Comparison of ENCODE assay signal across 20 cellular contexts in genomic region chr1:40662151-40662550, GRCh38. TPM values are rescaled to one million over a fixed set of nuclear protein-coding genes. Genes with fewer than 3 reads are reported as not detected.
DNase-seq lines count a peak whose midpoint lies in the region; ATAC-seq and TF ChIP-seq lines count a peak whose summit lies in the region.
"Had no signal": no experiment of that assay in that cellular context is flagged by ENCODE, and none has a peak within 500 bp of the region (broad histone marks: within the 10 kb centered on the region; RNA-seq: fewer than 3 reads in every experiment).

No MANE protein-coding gene starts in this region.

- H3K27ac ChIP-seq in trophoblast cell (ENCODE audit: low read depth, low read length) (no peak overlapping the region), lower lobe of right lung (no peak overlapping the region)
- H3K27ac ChIP-seq: WERI-Rb-1 had no signal

- H2BK5ac ChIP-seq in trophoblast cell (ENCODE audit: low read depth, low read length, poor library complexity): no peak overlapping the region

- no peak overlapping the region for H3K4me2 ChIP-seq in trophoblast cell (ENCODE audit: low read length)

- H3K23ac ChIP-seq in trophoblast cell (ENCODE audit: low read length): no peak overlapping the region

- peaks cover 32% of the 10 kb centered on the region for H3K4me1 Mint-ChIP-seq in chondrocyte (ENCODE audit: low read depth)

- no peak overlapping the region for H4K8ac ChIP-seq in trophoblast cell (ENCODE audit: low read depth, low read length)

- no peak overlapping the region for H2AK5ac ChIP-seq in trophoblast cell (ENCODE audit: low read length)

- DNase-seq in ELR (ENCODE audit: low read depth) (peak; percentile 27), NCI-H226 (peak; percentile 57), chondrocyte (ENCODE audit: low spot score) (no peak), trophoblast cell (peak; percentile 12 to 14), EL (no peak), HAP-1 (ENCODE audit: low spot score in 2 of 2) (no peak), lower lobe of right lung (no peak)
- DNase-seq: activated naive CD4-positive, alpha-beta T cell; activated T-cell treated with anti-CD3 and anti-CD28 coated beads for 4 hours; CD8-positive, alpha-beta T cell; DMS79; MM.1S; naive B cell; NCI-H146; posterior cingulate gyrus; SIG-M5; WERI-Rb-1 had no signal

- H3K27me3 ChIP-seq in trophoblast cell (ENCODE audit: insufficient read depth, low read length) (no peaks in the 10 kb centered on the region), HAP-1 (ENCODE audit: low read depth) (no peaks in the 10 kb centered on the region), lower lobe of right lung (ENCODE audit: low read depth) (no peaks in the 10 kb centered on the region)

- H2AFZ ChIP-seq in trophoblast cell (ENCODE audit: insufficient read depth, low read length, poor library complexity): no peak overlapping the region

- peaks cover 3% of the 10 kb centered on the region for H3K36me3 Mint-ChIP-seq in chondrocyte (ENCODE audit: low read depth)
- H3K36me3 Mint-ChIP-seq: CD8-positive, alpha-beta T cell; memory B cell; naive B cell had no signal

- H3K9me3 ChIP-seq in trophoblast cell (ENCODE audit: insufficient read depth, low read depth, low read length) (peaks cover 3% of the 10 kb centered on the region), HAP-1 (no peaks in the 10 kb centered on the region), lower lobe of right lung (no peaks in the 10 kb centered on the region)

- WGBS in trophoblast cell (ENCODE audit: extremely low coverage, insufficient coverage, insufficient read length): no CpG with 5 or more reads among the region's 6 CpGs

- no peak overlapping the region for H3K4ac ChIP-seq in trophoblast cell (ENCODE audit: low read depth, low read length)

- ATAC-seq in GM18868 (IDR thresholded peaks at IDR 0.05; ENCODE audit: unreplicated experiment) (no peak), lower lobe of right lung (no peak)
- ATAC-seq: CD8-positive, alpha-beta T cell had no signal

- H3K27me3 Mint-ChIP-seq in chondrocyte (ENCODE audit: low read depth): no peaks in the 10 kb centered on the region
- H3K27me3 Mint-ChIP-seq: memory B cell, naive B cell had no signal

- H4K12ac ChIP-seq in trophoblast cell (ENCODE audit: low read depth, low read length): no peak overlapping the region

- H3K18ac ChIP-seq in trophoblast cell (ENCODE audit: low read length): no peak overlapping the region

- intact Hi-C loops in lower lobe of right lung (cut with DNase I): no loop called here

- H3K4me3 ChIP-seq in trophoblast cell (ENCODE audit: low read depth, low read length): no peak overlapping the region
- no peak overlapping the region for H3K4me3 ChIP-seq in HAP-1
- no peak overlapping the region for H3K4me3 ChIP-seq in lower lobe of right lung

- no peak overlapping the region for H3K14ac ChIP-seq in trophoblast cell (ENCODE audit: low read length)

- H4K91ac ChIP-seq in trophoblast cell (ENCODE audit: low read depth, low read length): no peak overlapping the region

- H3K4me1 ChIP-seq in trophoblast cell (ENCODE audit: control insufficient read depth in 1 of 2, insufficient read depth in 2 of 2, low read length in 2 of 2): peaks cover 0 to 11% of the 10 kb centered on the region in 2 experiments
- peaks cover 3% of the 10 kb centered on the region; the same call in 1 of the 2 replicates for H3K4me1 ChIP-seq in HAP-1
- peaks cover 10% of the 10 kb centered on the region for H3K4me1 ChIP-seq in lower lobe of right lung

- H3K36me3 ChIP-seq in trophoblast cell (ENCODE audit: control insufficient read depth in 1 of 2, insufficient read depth in 2 of 2, low read length in 2 of 2): no peaks in the 10 kb centered on the region
- H3K36me3 ChIP-seq in HAP-1 (replicated peaks): no peaks in the 10 kb centered on the region
- no peaks in the 10 kb centered on the region for H3K36me3 ChIP-seq in lower lobe of right lung
- H3K36me3 ChIP-seq: WERI-Rb-1 had no signal

- in situ Hi-C loops in HAP-1 (cut with MboI; ENCODE audit: low sequenced_read_pairs): no loop called here

- no peak overlapping the region for H2BK12ac ChIP-seq in trophoblast cell (ENCODE audit: low read length)

- no peaks in the 10 kb centered on the region for H3K79me1 ChIP-seq in trophoblast cell (ENCODE audit: low read length)

- H3K27ac Mint-ChIP-seq in chondrocyte (ENCODE audit: unreplicated experiment): peak overlapping the region; percentile 38
- H3K27ac Mint-ChIP-seq: memory B cell; T-helper 1 cell treated with Interleukin-12 subunit alpha and Interleukin-12 subunit beta and Interleukin-4 antibody, amounts not matched to agents 30 μg/mL and 1 μg/mL, for 36 hours had no signal

- H3K9me3 Mint-ChIP-seq in chondrocyte (ENCODE audit: low read depth): no peaks in the 10 kb centered on the region
- H3K9me3 Mint-ChIP-seq: CD8-positive, alpha-beta T cell; memory B cell; naive B cell; T-helper 1 cell treated with Interleukin-12 subunit alpha and Interleukin-12 subunit beta and Interleukin-4 antibody, amounts not matched to agents 30 μg/mL and 1 μg/mL, for 36 hours had no signal

- H3K4me3 Mint-ChIP-seq in chondrocyte (ENCODE audit: unreplicated experiment): no peak overlapping the region
- H3K4me3 Mint-ChIP-seq: CD8-positive, alpha-beta T cell; memory B cell; T-helper 1 cell treated with Interleukin-12 subunit alpha and Interleukin-12 subunit beta and Interleukin-4 antibody, amounts not matched to agents 30 μg/mL and 1 μg/mL, for 36 hours had no signal

- H3K9ac ChIP-seq in trophoblast cell (ENCODE audit: low read length): no peak overlapping the region

- TF ChIP-seq CTCF in chondrocyte (IDR thresholded peaks at IDR 0.05) (no peak), lower lobe of right lung (IDR thresholded peaks at IDR 0.05) (no peak)

- H3K79me2 ChIP-seq in trophoblast cell (ENCODE audit: control insufficient read depth, insufficient read depth, low read length, poor library complexity): no peaks in the 10 kb centered on the region

- no peak overlapping the region for H2BK120ac ChIP-seq in trophoblast cell (ENCODE audit: insufficient read depth, low read length, poor library complexity)

RNA-seq across cellular contexts. Expression of gene RIMS3, which starts 3.3 kb away (rescaled TPM):
- total RNA-seq in chondrocyte (4.8 to 26.3 TPM (median 26.0 TPM) in 3 replicates), lower lobe of right lung (4.6 TPM)
- polyA plus RNA-seq in trophoblast cell (2013): 1.0 and 1.1 TPM in 2 replicates

RNA-seq across cellular contexts. Expression of gene NFYC, which starts 29.4 kb away (rescaled TPM):
- total RNA-seq in chondrocyte (34.2 to 49.2 TPM (median 35.8 TPM) in 3 replicates), lower lobe of right lung (54.2 TPM)
- 64.7 and 72.6 TPM in 2 replicates for polyA plus RNA-seq in trophoblast cell (2013)

Comparison
In these comparisons a context has a peak if more than half of its experiments do, and no peak if none do; other contexts are left out.
1. DNase-seq: peak in ELR (single experiment), NCI-H226 (single experiment) and trophoblast cell (2 of 2); none in chondrocyte (single experiment), EL (single experiment), HAP-1 (0 of 2) and lower lobe of right lung (single experiment).